Comparison of ENCODE assay signal across 15 cellular contexts in the genomic region with DNA sequence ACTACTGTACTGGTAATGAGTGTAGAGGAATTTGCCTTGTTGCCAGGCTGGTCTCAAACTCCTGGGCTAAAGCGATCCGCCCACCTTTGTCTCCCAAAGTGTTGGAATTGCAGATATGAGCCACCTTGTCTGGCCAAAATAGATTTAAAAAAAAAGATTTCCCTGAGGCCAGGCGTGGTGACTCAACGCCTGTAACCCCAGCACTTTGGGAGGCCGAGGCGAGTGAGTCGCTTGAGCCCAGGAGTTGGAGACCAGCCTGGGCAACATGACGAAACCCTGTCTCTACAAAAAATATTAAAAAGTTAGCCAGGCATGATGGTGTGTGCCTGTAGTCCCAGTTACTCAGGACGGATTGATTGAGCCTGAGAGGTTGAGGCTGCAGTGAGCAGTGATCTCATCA.
DNase-seq lines count a peak whose midpoint lies in the region; TF ChIP-seq lines count a peak whose summit lies in the region.
"Had no signal": no experiment of that assay in that cellular context is flagged by ENCODE, and none has a peak within 500 bp of the region (broad histone marks: within the 10 kb centered on the region; RNA-seq: fewer than 3 reads in every experiment).

No MANE protein-coding gene starts in this region.

- H3K4me3 ChIP-seq in AG10803 (ENCODE audit: low read length) (no peak overlapping the region), adrenal gland (no peak overlapping the region), foreskin fibroblast (ENCODE audit: low read depth in 1 of 2, low read length in 2 of 2) (no peak overlapping the region)
- H3K4me3 ChIP-seq: esophagus muscularis mucosa, left lung had no signal

- WGBS in adrenal gland, 4 donors = 84 to 91% (median 86%) methylated on average over 9 of the region's 9 CpGs

- no peaks in the 10 kb centered on the region for H3K4me1 ChIP-seq in adrenal gland (replicated peaks in 1 of 2)
- H3K4me1 ChIP-seq: BE2C, esophagus muscularis mucosa, left lung had no signal

- peaks cover 10% of the 10 kb centered on the region for H3K36me3 Mint-ChIP-seq in T-helper 2 cell treated with Interferon-gamma antibody and Interleukin-4, amounts not matched to agents 5 μg/mL and 100 μg/mL, for 36 hours (ENCODE audit: low read depth)
- H3K36me3 Mint-ChIP-seq in immature natural killer cell (peaks cover under 1 to 25% (median 11%) of the 10 kb centered on the region in 3 donors), endothelial cell (ENCODE audit: low read depth, unreplicated experiment) (peaks cover 8% of the 10 kb centered on the region)

- TF ChIP-seq POLR2A in adrenal gland (IDR thresholded peaks at IDR 0.05) = no peak

- H3K27ac Mint-ChIP-seq in T-helper 2 cell treated with Interferon-gamma antibody and Interleukin-4, amounts not matched to agents 5 μg/mL and 100 μg/mL, for 36 hours = no peak overlapping the region
- no peak overlapping the region for H3K27ac Mint-ChIP-seq in immature natural killer cell
- H3K27ac Mint-ChIP-seq in endothelial cell (ENCODE audit: unreplicated experiment) = no peak overlapping the region
- H3K27ac Mint-ChIP-seq: activated B cell treated with CpG ODN at 0.5 μM for 24 hours had no signal

- intact Hi-C loops in adrenal gland (cut with DNase I) = no loop called here

- H3K4me3 Mint-ChIP-seq in T-helper 2 cell treated with Interferon-gamma antibody and Interleukin-4, amounts not matched to agents 5 μg/mL and 100 μg/mL, for 36 hours = no peak overlapping the region
- H3K4me3 Mint-ChIP-seq in immature natural killer cell (no peak overlapping the region), endothelial cell (ENCODE audit: unreplicated experiment) (no peak overlapping the region)
- H3K4me3 Mint-ChIP-seq: activated B cell treated with CpG ODN at 0.5 μM for 24 hours had no signal

- H3K27me3 Mint-ChIP-seq in T-helper 2 cell treated with Interferon-gamma antibody and Interleukin-4, amounts not matched to agents 5 μg/mL and 100 μg/mL, for 36 hours (ENCODE audit: low read depth) = no peaks in the 10 kb centered on the region
- peaks cover 0 to 1% (median 0%) of the 10 kb centered on the region in 3 donors for H3K27me3 Mint-ChIP-seq in immature natural killer cell (ENCODE audit: low read depth in 3 of 3)
- H3K27me3 Mint-ChIP-seq in endothelial cell (ENCODE audit: unreplicated experiment) = no peaks in the 10 kb centered on the region
- H3K27me3 Mint-ChIP-seq: activated B cell treated with CpG ODN at 0.5 μM for 24 hours had no signal

- no peaks in the 10 kb centered on the region for H3K9me3 Mint-ChIP-seq in T-helper 2 cell treated with Interferon-gamma antibody and Interleukin-4, amounts not matched to agents 5 μg/mL and 100 μg/mL, for 36 hours
- no peaks in the 10 kb centered on the region for H3K9me3 Mint-ChIP-seq in immature natural killer cell
- no peaks in the 10 kb centered on the region for H3K9me3 Mint-ChIP-seq in endothelial cell (ENCODE audit: unreplicated experiment)
- H3K9me3 Mint-ChIP-seq: activated B cell treated with CpG ODN at 0.5 μM for 24 hours had no signal

- no peaks in the 10 kb centered on the region for H3K36me3 ChIP-seq in adrenal gland (replicated peaks in 1 of 2)
- H3K36me3 ChIP-seq: BE2C had no signal

- no peak overlapping the region for H3K27ac ChIP-seq in adrenal gland
- H3K27ac ChIP-seq: esophagus muscularis mucosa, left lung had no signal

- no peaks in the 10 kb centered on the region for H3K9me3 ChIP-seq in adrenal gland (replicated peaks in 1 of 3)
- H3K9me3 ChIP-seq: BE2C, esophagus muscularis mucosa had no signal

- peak; percentile 73 for DNase-seq in AG10803 (ENCODE audit: low read depth)
- peak; percentile 86 for DNase-seq in HT1080 (ENCODE audit: low read depth)
- peak in 4 of 7 donors; percentile 12 to 33 (median 18) for DNase-seq in adrenal gland
- peak; percentile 77 to 90 for DNase-seq in foreskin fibroblast
- DNase-seq in T-helper 2 cell treated with Interferon-gamma antibody and Interleukin-4, amounts not matched to agents 5 μg/mL and 100 μg/mL, for 36 hours (ENCODE audit: low spot score) = no peak
- DNase-seq in immature natural killer cell = no peak
- no peak for DNase-seq in DMS53 treated with DMSO at 0.1 percent for 48 hours (lab: John Stamatoyannopoulos, UW; ENCODE audit: unreplicated experiment)
- DNase-seq in endothelial cell (ENCODE audit: low spot score) = no peak
- DNase-seq: activated B cell treated with CpG ODN at 0.5 μM for 24 hours; activated T-cell treated with anti-CD3 and anti-CD28 coated beads, Interleukin-2, amount 50 U/mL, for 48 hours; BE2C; left lung; NCI-H1092; SHP77 had no signal

- H3K27me3 ChIP-seq in adrenal gland = no peaks in the 10 kb centered on the region
- H3K27me3 ChIP-seq: BE2C, esophagus muscularis mucosa, left lung had no signal

- H3K4me1 Mint-ChIP-seq in T-helper 2 cell treated with Interferon-gamma antibody and Interleukin-4, amounts not matched to agents 5 μg/mL and 100 μg/mL, for 36 hours (ENCODE audit: low read depth) = peaks cover 7% of the 10 kb centered on the region
- H3K4me1 Mint-ChIP-seq in immature natural killer cell (no peaks in the 10 kb centered on the region), endothelial cell (ENCODE audit: unreplicated experiment) (no peaks in the 10 kb centered on the region)
- H3K4me1 Mint-ChIP-seq: activated B cell treated with CpG ODN at 0.5 μM for 24 hours had no signal

- no peak for TF ChIP-seq CTCF in AG10803 (conservative IDR thresholded peaks at IDR 0.05; ENCODE audit: low read length)
- no peak for TF ChIP-seq CTCF in adrenal gland (IDR thresholded peaks at IDR 0.05)
- no peak for TF ChIP-seq CTCF in foreskin fibroblast (IDR thresholded peaks at IDR 0.05; ENCODE audit: low read depth, low read length)
- no peak for TF ChIP-seq CTCF in endothelial cell (IDR thresholded peaks at IDR 0.05; ENCODE audit: unreplicated experiment)

Comparison
In these comparisons a context has a peak if more than half of its experiments do, and no peak if none do; other contexts are left out.
1. DNase-seq: peak in AG10803 (single experiment), HT1080 (single experiment), adrenal gland (4 of 7) and foreskin fibroblast (2 of 2); none in T-helper 2 cell treated with Interferon-gamma antibody and Interleukin-4, amounts not matched to agents 5 μg/mL and 100 μg/mL, for 36 hours (single experiment), immature natural killer cell (0 of 3), DMS53 treated with DMSO at 0.1 percent for 48 hours (single experiment) and endothelial cell (single experiment).